8 cellular contexts compared by ENCODE assay signal in the genomic region with DNA sequence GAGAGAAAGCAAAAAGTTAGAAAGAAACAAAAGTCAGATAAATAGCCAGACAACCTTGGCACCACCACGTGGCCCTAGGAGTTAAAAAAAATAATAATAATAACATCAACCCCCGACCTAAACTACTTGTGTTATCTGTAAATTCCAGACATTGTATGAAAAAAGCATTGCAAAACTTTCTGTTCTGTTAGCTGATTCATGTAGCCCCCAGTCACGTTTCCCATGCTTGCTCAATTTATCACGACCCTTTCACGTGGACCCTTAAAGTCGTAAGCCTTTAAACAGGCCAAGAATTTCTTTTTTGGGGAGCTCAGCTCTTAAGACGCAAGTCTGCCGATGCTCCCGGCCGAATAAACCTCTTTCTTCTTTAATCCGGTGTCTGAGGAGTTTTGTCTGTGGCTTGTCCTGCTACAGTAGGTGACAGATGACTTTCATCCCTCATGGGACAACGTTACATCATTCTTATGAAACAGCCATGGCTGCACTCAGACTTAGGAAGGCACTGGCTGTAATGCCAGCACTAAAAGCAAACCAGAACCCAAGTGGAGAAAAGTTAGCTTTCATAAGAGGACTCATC. TPM values are rescaled to one million over a fixed set of nuclear protein-coding genes. Genes with fewer than 3 reads are reported as not detected.
DNase-seq lines count a peak whose midpoint lies in the region; ATAC-seq and TF ChIP-seq lines count a peak whose summit lies in the region.

No MANE protein-coding gene starts in this region.

- H3K4me1 ChIP-seq in HEK293 (ENCODE audit: control insufficient read depth, insufficient read depth, low read length) (0 out of 2 replicates have a peak, but pooled peaks cover 3% of the 10 kb centered on the region), stomach (peaks cover 41 to 84% (median 70%) of the 10 kb centered on the region in 4 donors)

- intact Hi-C loops in stomach (cut with DNase I; ENCODE audit: low total_unique reads) = no loop called here

- DNase-seq in NAMALWA (ENCODE audit: low spot score) = peak; percentile 80
- no peak for DNase-seq in immature natural killer cell
- no peak for DNase-seq in stomach
- no peak for DNase-seq in GDM1 (lab: John Stamatoyannopoulos, UW)
- no peak for DNase-seq in retina

- H3K36me3 ChIP-seq in HEK293 (ENCODE audit: control insufficient read depth in 2 of 2, insufficient read depth in 1 of 2, low read length in 2 of 2) (peaks cover 0 to 5% of the 10 kb centered on the region in 2 experiments; a peak in 1 of 3 replicates), stomach (no peaks in the 10 kb centered on the region)

- H3K4me3 ChIP-seq in HEK293 (ENCODE audit: low read depth, low read length) (peak overlapping the region; percentile 59), stomach (peak overlapping the region; percentile 75 to 100 (median 99))

- ATAC-seq in GM18520 (IDR thresholded peaks at IDR 0.05; ENCODE audit: unreplicated experiment) = peak; percentile 20

- H3K27me3 ChIP-seq in stomach = no peaks in the 10 kb centered on the region

- no peak for TF ChIP-seq CTCF in HEK293 (tag by site-specific recombination; IDR thresholded peaks at IDR 0.05)
- TF ChIP-seq CTCF in stomach (IDR thresholded peaks at IDR 0.05) = no peak

- WGBS in stomach, 5 donors = 24 to 41% (median 30%) methylated on average over 12 of the region's 12 CpGs

- POLR2A ChIA-PET in HEK293 (lab: Yijun Ruan, JAX) = interaction anchor here (0.6 to 2.2 kb wide), 2 partner anchors 11 to 1296 kb away, joined by 7 read pairs; no protein-coding TSS in a partner anchor

- no peaks in the 10 kb centered on the region for H3K9me3 Mint-ChIP-seq in immature natural killer cell

- peak overlapping the region; percentile 96 to 100 (median 99) for H3K4me3 Mint-ChIP-seq in immature natural killer cell

- H3K27ac ChIP-seq in HEK293 (ENCODE audit: extremely low read depth, low read depth, low read length) (peak overlapping the region; percentile 32; the same call in 1 of the 2 replicates), angular gyrus (ENCODE audit: low read depth, low read length) (peak overlapping the region; percentile 81), stomach (peak overlapping the region; percentile 87 to 97 (median 93))

- H3K4me1 Mint-ChIP-seq in immature natural killer cell = peaks cover 73 to 81% of the 10 kb centered on the region in 2 donors

- peaks cover 3 to 15% (median 8%) of the 10 kb centered on the region in 3 donors for H3K27me3 Mint-ChIP-seq in immature natural killer cell (ENCODE audit: low read depth in 3 of 3)

- no peak for TF ChIP-seq EP300 in stomach (IDR thresholded peaks at IDR 0.05)

- H3K27ac Mint-ChIP-seq in immature natural killer cell = peak overlapping the region; percentile 99 to 100 (median 99)

- no peaks in the 10 kb centered on the region for H3K9me3 ChIP-seq in HEK293 (ENCODE audit: control insufficient read depth, insufficient read depth, low read depth, low read length)
- no peaks in the 10 kb centered on the region for H3K9me3 ChIP-seq in stomach

- CTCF ChIA-PET in HEK293 (lab: Yijun Ruan, JAX) = interaction anchor here (1.4 kb wide), 1 partner anchor 11 kb away, joined by 7 read pairs; no protein-coding TSS in a partner anchor

- no peak for TF ChIP-seq POLR2A in stomach (IDR thresholded peaks at IDR 0.05)

- no peaks in the 10 kb centered on the region for H3K36me3 Mint-ChIP-seq in immature natural killer cell

TF ChIP-seq in HEK293, 187 proteins besides CTCF, POLR2A, EP300 and RAD21:
- TF ChIP-seq, protein P1, sequence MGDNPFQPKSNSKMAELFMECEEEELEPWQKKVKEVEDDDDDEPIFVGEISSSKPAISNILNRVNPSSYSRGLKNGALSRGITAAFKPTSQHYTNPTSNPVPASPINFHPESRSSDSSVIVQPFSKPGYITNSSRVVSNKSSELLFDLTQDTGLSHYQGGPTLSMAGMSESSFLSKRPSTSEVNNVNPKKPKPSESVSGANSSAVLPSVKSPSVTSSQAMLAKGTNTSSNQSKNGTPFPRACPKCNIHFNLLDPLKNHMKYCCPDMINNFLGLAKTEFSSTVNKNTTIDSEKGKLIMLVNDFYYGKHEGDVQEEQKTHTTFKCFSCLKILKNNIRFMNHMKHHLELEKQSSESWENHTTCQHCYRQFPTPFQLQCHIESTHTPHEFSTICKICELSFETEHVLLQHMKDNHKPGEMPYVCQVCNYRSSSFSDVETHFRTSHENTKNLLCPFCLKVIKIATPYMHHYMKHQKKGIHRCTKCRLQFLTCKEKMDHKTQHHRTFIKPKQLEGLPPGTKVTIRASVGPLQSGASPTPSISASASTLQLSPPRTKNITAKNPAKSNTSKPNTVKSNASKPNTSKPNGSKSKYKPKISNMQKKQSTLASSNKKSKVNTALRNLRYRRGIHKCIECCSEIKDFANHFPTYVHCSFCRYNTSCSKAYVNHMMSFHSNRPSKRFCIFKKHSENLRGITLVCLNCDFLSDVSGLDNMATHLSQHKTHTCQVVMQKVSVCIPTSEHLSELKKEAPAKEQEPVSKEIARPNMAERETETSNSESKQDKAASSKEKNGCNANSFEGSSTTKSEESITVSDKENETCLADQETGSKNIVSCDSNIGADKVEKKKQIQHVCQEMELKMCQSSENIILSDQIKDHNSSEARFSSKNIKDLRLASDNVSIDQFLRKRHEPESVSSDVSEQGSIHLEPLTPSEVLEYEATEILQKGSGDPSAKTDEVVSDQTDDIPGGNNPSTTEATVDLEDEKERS (tag by site-specific recombination; IDR thresholded peaks at IDR 0.05) = peak; percentile 78
- TF ChIP-seq ZNF529 (tag by site-specific recombination; IDR thresholded peaks at IDR 0.05; ENCODE audit: insufficient replicate concordance) (no peak), ZNF561 (tag by site-specific recombination; IDR thresholded peaks at IDR 0.05; ENCODE audit: borderline replicate concordance) (0 out of 2 replicates have a peak, but pooled peaks have one; percentile 1), ZSCAN30 (tag by site-specific recombination; IDR thresholded peaks at IDR 0.05) (0 out of 2 replicates have a peak, but pooled peaks have one; percentile 11), SETDB1 (IDR thresholded peaks at IDR 0.05; ENCODE audit: insufficient read length, low read length) (peak; percentile 84), ZNF239 (tag by site-specific recombination; IDR thresholded peaks at IDR 0.05) (no peak), ZXDB (tag by site-specific recombination; IDR thresholded peaks at IDR 0.05) (no peak)
- TF ChIP-seq, protein P2, sequence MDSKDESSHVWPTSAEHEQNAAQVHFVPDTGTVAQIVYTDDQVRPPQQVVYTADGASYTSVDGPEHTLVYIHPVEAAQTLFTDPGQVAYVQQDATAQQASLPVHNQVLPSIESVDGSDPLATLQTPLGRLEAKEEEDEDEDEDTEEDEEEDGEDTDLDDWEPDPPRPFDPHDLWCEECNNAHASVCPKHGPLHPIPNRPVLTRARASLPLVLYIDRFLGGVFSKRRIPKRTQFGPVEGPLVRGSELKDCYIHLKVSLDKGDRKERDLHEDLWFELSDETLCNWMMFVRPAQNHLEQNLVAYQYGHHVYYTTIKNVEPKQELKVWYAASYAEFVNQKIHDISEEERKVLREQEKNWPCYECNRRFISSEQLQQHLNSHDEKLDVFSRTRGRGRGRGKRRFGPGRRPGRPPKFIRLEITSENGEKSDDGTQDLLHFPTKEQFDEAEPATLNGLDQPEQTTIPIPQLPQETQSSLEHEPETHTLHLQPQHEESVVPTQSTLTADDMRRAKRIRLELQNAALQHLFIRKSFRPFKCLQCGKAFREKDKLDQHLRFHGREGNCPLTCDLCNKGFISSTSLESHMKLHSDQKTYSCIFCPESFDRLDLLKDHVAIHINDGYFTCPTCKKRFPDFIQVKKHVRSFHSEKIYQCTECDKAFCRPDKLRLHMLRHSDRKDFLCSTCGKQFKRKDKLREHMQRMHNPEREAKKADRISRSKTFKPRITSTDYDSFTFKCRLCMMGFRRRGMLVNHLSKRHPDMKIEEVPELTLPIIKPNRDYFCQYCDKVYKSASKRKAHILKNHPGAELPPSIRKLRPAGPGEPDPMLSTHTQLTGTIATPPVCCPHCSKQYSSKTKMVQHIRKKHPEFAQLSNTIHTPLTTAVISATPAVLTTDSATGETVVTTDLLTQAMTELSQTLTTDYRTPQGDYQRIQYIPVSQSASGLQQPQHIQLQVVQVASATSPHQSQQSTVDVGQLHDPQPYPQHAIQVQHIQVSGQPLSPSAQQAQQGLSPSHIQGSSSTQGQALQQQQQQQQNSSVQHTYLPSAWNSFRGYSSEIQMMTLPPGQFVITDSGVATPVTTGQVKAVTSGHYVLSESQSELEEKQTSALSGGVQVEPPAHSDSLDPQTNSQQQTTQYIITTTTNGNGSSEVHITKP (tag by site-specific recombination; IDR thresholded peaks at IDR 0.05) = no peak
- TF ChIP-seq, protein P3, sequence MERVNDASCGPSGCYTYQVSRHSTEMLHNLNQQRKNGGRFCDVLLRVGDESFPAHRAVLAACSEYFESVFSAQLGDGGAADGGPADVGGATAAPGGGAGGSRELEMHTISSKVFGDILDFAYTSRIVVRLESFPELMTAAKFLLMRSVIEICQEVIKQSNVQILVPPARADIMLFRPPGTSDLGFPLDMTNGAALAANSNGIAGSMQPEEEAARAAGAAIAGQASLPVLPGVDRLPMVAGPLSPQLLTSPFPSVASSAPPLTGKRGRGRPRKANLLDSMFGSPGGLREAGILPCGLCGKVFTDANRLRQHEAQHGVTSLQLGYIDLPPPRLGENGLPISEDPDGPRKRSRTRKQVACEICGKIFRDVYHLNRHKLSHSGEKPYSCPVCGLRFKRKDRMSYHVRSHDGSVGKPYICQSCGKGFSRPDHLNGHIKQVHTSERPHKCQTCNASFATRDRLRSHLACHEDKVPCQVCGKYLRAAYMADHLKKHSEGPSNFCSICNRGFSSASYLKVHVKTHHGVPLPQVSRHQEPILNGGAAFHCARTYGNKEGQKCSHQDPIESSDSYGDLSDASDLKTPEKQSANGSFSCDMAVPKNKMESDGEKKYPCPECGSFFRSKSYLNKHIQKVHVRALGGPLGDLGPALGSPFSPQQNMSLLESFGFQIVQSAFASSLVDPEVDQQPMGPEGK (tag by site-specific recombination; IDR thresholded peaks at IDR 0.05) = no peak
TF ChIP-seq in HEK293: peak in this region for 4.

RNA-seq across cellular contexts. Expression of a gene that starts 0.5 kb away (rescaled TPM):
- polyA plus RNA-seq in immature natural killer cell (10 to 100 TPM; 11.3 to 15.9 (median 15.8) TPM), stomach (10 to 100 TPM; 13.5 to 43.7 (median 22.4) TPM)
- 10 to 100 TPM; 23.3 to 45.5 (median 37.9) TPM for total RNA-seq in stomach

RNA-seq across cellular contexts. Expression of a gene that starts 0.6 kb away (rescaled TPM):
- polyA plus RNA-seq in immature natural killer cell (10 to 100 TPM in 1 of 3 donors, 1 to 10 TPM in 2; 2.6 to 15.6 (median 8.9) TPM), stomach (1 to 10 TPM; 5.6 to 6.9 (median 6.7) TPM)
- 10 to 100 TPM in 3 of 5 donors, 1 to 10 TPM in 2; 1.8 to 39.7 (median 13.3) TPM for total RNA-seq in stomach

Comparison
In these comparisons a context has a peak if more than half of its experiments do, and no peak if none do; other contexts are left out.
1. H3K27ac ChIP-seq: peak in every context shown above with its lines; median percentile 93 in stomach; 81 in angular gyrus; 32 in HEK293.